ENCODE assay signal across 21 cellular contexts in genomic region chr17:10106067-10106466, GRCh38.
DNase-seq lines count a peak whose midpoint lies in the region; ATAC-seq and TF ChIP-seq lines count a peak whose summit lies in the region.
"Had no signal": no experiment of that assay in that cellular context is flagged by ENCODE, and none has a peak within 500 bp of the region (broad histone marks: within the 10 kb centered on the region; RNA-seq: fewer than 3 reads in every experiment).

No MANE protein-coding gene starts in this region.

- H3K27ac ChIP-seq in right atrium auricular region (peak overlapping the region; percentile 53 to 67), colonic mucosa (no peak overlapping the region)
- H3K27ac ChIP-seq: KMS-11, PC-9 had no signal

- ATAC-seq in left ventricle myocardium superior (no peak), left colon (peak; percentile 45), GM18907 (IDR thresholded peaks at IDR 0.05; ENCODE audit: unreplicated experiment) (no peak), HG03432 (IDR thresholded peaks at IDR 0.05; ENCODE audit: unreplicated experiment) (no peak)

- intact Hi-C loops in left ventricle myocardium superior (cut with micrococcal nuclease), result no loop called here
- intact Hi-C loops in left colon (cut with DNase I, micrococcal nuclease), result no loop called here
- intact Hi-C loops in posterior vena cava (cut with DNase I), result no loop called here
- intact Hi-C loops in colonic mucosa (cut with DNase I), result no loop called here

- H3K27me3 ChIP-seq in right atrium auricular region, result no peaks in the 10 kb centered on the region
- no peaks in the 10 kb centered on the region for H3K27me3 ChIP-seq in colonic mucosa
- H3K27me3 ChIP-seq: BE2C had no signal

- no peak overlapping the region for H3K9ac ChIP-seq in colonic mucosa (ENCODE audit: low read depth in 2 of 2, low read length in 2 of 2)
- H3K9ac ChIP-seq: KMS-11 had no signal

- H3K9me3 ChIP-seq in right atrium auricular region (no peaks in the 10 kb centered on the region), colonic mucosa (no peaks in the 10 kb centered on the region)
- H3K9me3 ChIP-seq: BE2C had no signal

- H3K36me3 ChIP-seq in right atrium auricular region (no peaks in the 10 kb centered on the region), colonic mucosa (no peaks in the 10 kb centered on the region)
- H3K36me3 ChIP-seq: BE2C had no signal

- TF ChIP-seq CTCF in right atrium auricular region (IDR thresholded peaks at IDR 0.05), result no peak
- no peak for TF ChIP-seq CTCF in colonic mucosa (IDR thresholded peaks at IDR 0.05)

- H3K4me1 ChIP-seq in right atrium auricular region, result peaks cover 0 to 26% of the 10 kb centered on the region in 2 donors
- no peaks in the 10 kb centered on the region for H3K4me1 ChIP-seq in colonic mucosa
- H3K4me1 ChIP-seq: BE2C had no signal

- H3K4me3 ChIP-seq in right atrium auricular region, result no peak overlapping the region
- no peak overlapping the region for H3K4me3 ChIP-seq in colonic mucosa
- H3K4me3 ChIP-seq: PC-9 had no signal

- DNase-seq in right atrium auricular region (ENCODE audit: low spot score) (no peak), left ventricle myocardium superior (no peak), left colon (no peak), posterior vena cava (ENCODE audit: low spot score) (peak; percentile 19), NCI-H1417 treated with DMSO at 0.1 percent for 48 hours (lab: John Stamatoyannopoulos, UW) (no peak), colonic mucosa (no peak)
- DNase-seq: activated B cell treated with CpG ODN at 0.5 μM for 24 hours; aorta; BE2C; H7; hippocampal formation; NCI-H146; NCI-H2171; NCI-H510A treated with DMSO at 0.1 percent for 48 hours; PC-9; stimulated activated CD4-positive, alpha-beta T cell treated with anti-CD3 and anti-CD28 coated beads, Interleukin-12 subunit alpha, Interleukin-12 subunit beta, amount 100 ng/mL, for 4 hours; stimulated activated CD4-positive, alpha-beta T cell treated with anti-CD3 and anti-CD28 coated beads, Interleukin-4, amount 100 ng/mL, for 24 hours; stimulated activated naive CD4-positive, alpha-beta T cell had no signal
